ENCODE assay signal across 9 cellular contexts in genomic region chr7:123537026-123537642, GRCh38. TPM values are rescaled to one million over a fixed set of nuclear protein-coding genes. Genes with fewer than 3 reads are reported as not detected.
A peak's percentile ranks its signal among the peaks of the same experiment; 100 is the strongest.
DNase-seq lines count a peak whose midpoint lies in the region; ATAC-seq and TF ChIP-seq lines count a peak whose summit lies in the region.
"Had no signal": no experiment of that assay in that cellular context is flagged by ENCODE, and none has a peak within 500 bp of the region (broad histone marks: within the 10 kb centered on the region; RNA-seq: fewer than 3 reads in every experiment).

No MANE protein-coding gene starts in this region.

- H3K4me3 ChIP-seq in RWPE2 (ENCODE audit: severe bottlenecking), result no peak overlapping the region

- peaks cover 16% of the 10 kb centered on the region for H3K4me1 ChIP-seq in RWPE2 (ENCODE audit: insufficient read depth, poor library complexity, severe bottlenecking)

- peaks cover 7% of the 10 kb centered on the region; the same call in 1 of the 2 replicates for H3K36me3 ChIP-seq in RWPE2 (ENCODE audit: low read depth)
- H3K36me3 ChIP-seq: neutrophil had no signal

- H3K9me3 ChIP-seq in RWPE2 (ENCODE audit: severe bottlenecking), result no peaks in the 10 kb centered on the region
- H3K9me3 ChIP-seq: neutrophil had no signal

- ATAC-seq in RWPE2 (ENCODE audit: low read depth), result no peak
- no peak for ATAC-seq in HG03520 (IDR thresholded peaks at IDR 0.05; ENCODE audit: unreplicated experiment)
- ATAC-seq in GM19351 (IDR thresholded peaks at IDR 0.05; ENCODE audit: unreplicated experiment), result no peak

- TF ChIP-seq CTCF in GM12873 (IDR thresholded peaks at IDR 0.05; ENCODE audit: insufficient read depth, low read depth, low read length, missing control alignments) (peak; percentile 26), RWPE2 (IDR thresholded peaks at IDR 0.05; ENCODE audit: poor library complexity, severe bottlenecking) (peak; percentile 81)

- DNase-seq in A172 (ENCODE audit: low spot score) (peak; percentile 31), RWPE2 (ENCODE audit: low spot score) (no peak), glomerular visceral epithelial cell (ENCODE audit: extremely low spot score) (peak; percentile 18), NCI-H1436 treated with DMSO at 0.1 percent for 48 hours (lab: John Stamatoyannopoulos, UW) (no peak), GDM1 (lab: John Stamatoyannopoulos, UW) (no peak)

- H3K27me3 ChIP-seq in RWPE2 (ENCODE audit: insufficient read depth, poor library complexity, severe bottlenecking), result peaks cover 17% of the 10 kb centered on the region

- H3K27ac ChIP-seq in RWPE2 (ENCODE audit: poor library complexity, severe bottlenecking), result peak overlapping the region; percentile 46
- H3K27ac ChIP-seq: neutrophil had no signal

RNA-seq across cellular contexts. Expression of gene IQUB, which starts 2.7 kb away (rescaled TPM):
- total RNA-seq in A172 (2014; rRNA removed; shearing (Covaris generic)), result 0.22 and 0.46 TPM in 2 replicates

RNA-seq across cellular contexts. Expression of gene NDUFA5, which starts 20.5 kb away (rescaled TPM):
- total RNA-seq in A172 (2014; rRNA removed; shearing (Covaris generic)), result 109 and 133 TPM in 2 replicates

Comparison
In these comparisons a context has a peak if more than half of its experiments do, and no peak if none do; other contexts are left out.
1. DNase-seq: peak in A172 (single experiment) and glomerular visceral epithelial cell (single experiment); none in RWPE2 (single experiment), NCI-H1436 treated with DMSO at 0.1 percent for 48 hours (single experiment) and GDM1 (single experiment).